ENCODE assay signal across 19 cellular contexts in genomic region chr10:70650104-70650503, GRCh38. TPM values are rescaled to one million over a fixed set of nuclear protein-coding genes. Genes with fewer than 3 reads are reported as not detected.
DNase-seq lines count a peak whose midpoint lies in the region; ATAC-seq, FAIRE-seq and TF ChIP-seq lines count a peak whose summit lies in the region.
"Had no signal": no experiment of that assay in that cellular context is flagged by ENCODE, and none has a peak within 500 bp of the region (broad histone marks: within the 10 kb centered on the region; RNA-seq: fewer than 3 reads in every experiment).

No MANE protein-coding gene starts in this region.

- no peak for TF ChIP-seq CTCF in mammary epithelial cell (conservative IDR thresholded peaks at IDR 0.05 in 1 of 2, IDR thresholded peaks at IDR 0.05 in 1 of 2; ENCODE audit: extremely low read depth in 1 of 2, insufficient read depth in 1 of 2, low read depth in 1 of 2, low read length in 2 of 2)
- TF ChIP-seq CTCF in MCF 10A (IDR thresholded peaks at IDR 0.05; ENCODE audit: unreplicated experiment) = no peak
- no peak for TF ChIP-seq CTCF in K562 (IDR thresholded peaks at IDR 0.05 in 2 of 3, conservative IDR thresholded peaks at IDR 0.05 in 1 of 3; ENCODE audit: insufficient read depth in 2 of 3, low read depth in 1 of 3, low read length in 3 of 3)
- no peak for TF ChIP-seq CTCF in keratinocyte (optimal IDR thresholded peaks at IDR 0.05 in 1 of 3, IDR thresholded peaks at IDR 0.05 in 1 of 3, conservative IDR thresholded peaks at IDR 0.05 in 1 of 3; ENCODE audit: extremely low read depth in 1 of 3, insufficient read depth in 2 of 3, low read length in 3 of 3)
- no peak for TF ChIP-seq CTCF in adrenal gland (IDR thresholded peaks at IDR 0.05)

- POLR2A ChIA-PET in MCF 10A (lab: Yijun Ruan, JAX) = interaction anchor here (0.8 to 1.0 kb wide), 2 partner anchors 17 to 61 kb away, joined by 3 read pairs; no protein-coding TSS in a partner anchor
- POLR2A ChIA-PET in K562 (lab: Yijun Ruan, JAX) = no interaction called here

- H3K27ac ChIP-seq in mammary epithelial cell (ENCODE audit: insufficient read depth, low read depth, low read length) = peak overlapping the region; percentile 31
- H3K27ac ChIP-seq in K562 (ENCODE audit: extremely low read depth, low read depth, low read length) = peak overlapping the region; percentile 66; the same call in 2 of the 3 replicates
- H3K27ac ChIP-seq in keratinocyte (ENCODE audit: control insufficient read depth, insufficient read depth, low read length) = peak overlapping the region; percentile 42
- H3K27ac ChIP-seq in adrenal gland = no peak overlapping the region
- H3K27ac ChIP-seq: 22Rv1, BLaER1 had no signal

- H3K4me3 Mint-ChIP-seq in MCF 10A (ENCODE audit: unreplicated experiment) = no peak overlapping the region
- H3K4me3 Mint-ChIP-seq: CD8-positive, alpha-beta memory T cell; H9 had no signal

- no peak overlapping the region for H3K27ac Mint-ChIP-seq in MCF 10A (ENCODE audit: low read depth, unreplicated experiment)
- H3K27ac Mint-ChIP-seq: CD8-positive, alpha-beta memory T cell; H9; IgD-negative memory B cell had no signal

- TF ChIP-seq RAD21 in K562 (CRISPR knock-in tag; conservative IDR thresholded peaks at IDR 0.05 in 1 of 2, IDR thresholded peaks at IDR 0.05 in 1 of 2) = no peak

- DNase-seq in mammary epithelial cell (no peak), MCF 10A (ENCODE audit: unreplicated experiment) (no peak), K562 (ENCODE audit: extremely low read depth in 1 of 4, low spot score in 3 of 4) (no peak), keratinocyte (ENCODE audit: low read depth, low spot score) (no peak), adrenal gland (no peak)
- DNase-seq in activated CD4-positive, alpha-beta T cell treated with anti-CD3 and anti-CD28 coated beads, Interleukin-2, amount 50 U/mL, for 48 hours = no peak
- DNase-seq: AML-193; CD8-positive, alpha-beta memory T cell; DMS79; GOT3; H9 had no signal

- H3K9ac ChIP-seq in mammary epithelial cell (ENCODE audit: insufficient read depth, low read length) (no peak overlapping the region), K562 (ENCODE audit: insufficient read depth in 1 of 2, low read depth in 2 of 2, low read length in 2 of 2) (no peak overlapping the region), keratinocyte (ENCODE audit: control insufficient read depth, extremely low read depth, insufficient read depth, low read length) (no peak overlapping the region)
- H3K9ac ChIP-seq: BLaER1 had no signal

- peaks cover 35% of the 10 kb centered on the region for H3K4me1 ChIP-seq in mammary epithelial cell (ENCODE audit: insufficient read depth, low read length)
- H3K4me1 ChIP-seq in K562 (replicated peaks in 1 of 2; ENCODE audit: control insufficient read depth in 2 of 2, insufficient read depth in 2 of 2, low read length in 2 of 2) = peaks cover 10 to 38% of the 10 kb centered on the region in 2 experiments; a peak in 4 of 5 replicates
- H3K4me1 ChIP-seq in keratinocyte (ENCODE audit: control insufficient read depth, extremely low read depth, insufficient read depth, low read length) = peaks cover 27% of the 10 kb centered on the region
- H3K4me1 ChIP-seq in adrenal gland (replicated peaks in 1 of 2) = no peaks in the 10 kb centered on the region
- H3K4me1 ChIP-seq: BLaER1 had no signal

- H3K27me3 Mint-ChIP-seq in MCF 10A (ENCODE audit: insufficient read depth, unreplicated experiment) = no peaks in the 10 kb centered on the region

- H3K27me3 ChIP-seq in mammary epithelial cell (ENCODE audit: insufficient read depth, low read length) = no peaks in the 10 kb centered on the region
- H3K27me3 ChIP-seq in K562 (ENCODE audit: control insufficient read depth in 2 of 2, insufficient read depth in 2 of 2, low read length in 2 of 2) = no peaks in the 10 kb centered on the region
- peaks cover 4% of the 10 kb centered on the region for H3K27me3 ChIP-seq in keratinocyte (ENCODE audit: control insufficient read depth, extremely low read depth, insufficient read depth, low read length)
- no peaks in the 10 kb centered on the region for H3K27me3 ChIP-seq in adrenal gland
- H3K27me3 ChIP-seq: BLaER1 had no signal

- no peak for TF ChIP-seq EP300 in K562 (IDR thresholded peaks at IDR 0.05; ENCODE audit: low read length)

- dilution Hi-C loops in mammary epithelial cell (cut with HindIII; ENCODE audit: low sequenced_read_pairs) (loop anchor here (5.0 kb wide), 1 partner anchor 98 kb away; no protein-coding TSS in a partner anchor), keratinocyte (cut with MboI; ENCODE audit: extremely low pct_ligation_motif_present, low sequenced_read_pairs) (no loop called here)

- H3K9me3 Mint-ChIP-seq in MCF 10A (ENCODE audit: unreplicated experiment) = no peaks in the 10 kb centered on the region

- H3K4me3 ChIP-seq in mammary epithelial cell (replicated peaks in 1 of 3; ENCODE audit: insufficient read depth in 1 of 3, low read depth in 2 of 3, low read length in 3 of 3) (no peak overlapping the region), K562 (no peak overlapping the region), keratinocyte (ENCODE audit: control insufficient read depth in 2 of 3, extremely low read depth in 1 of 3, insufficient read depth in 2 of 3, low read depth in 1 of 3, low read length in 3 of 3) (no peak overlapping the region), adrenal gland (no peak overlapping the region)
- H3K4me3 ChIP-seq: BLaER1, GM12878 had no signal

- H2AFZ ChIP-seq in mammary epithelial cell (ENCODE audit: low read depth, low read length) (no peak overlapping the region), K562 (ENCODE audit: low read depth, low read length) (no peak overlapping the region), keratinocyte (ENCODE audit: control insufficient read depth, low read length) (no peak overlapping the region)

- H3K9me3 ChIP-seq in mammary epithelial cell (replicated peaks; ENCODE audit: insufficient read depth, low read length) (peaks cover 11% of the 10 kb centered on the region), K562 (replicated peaks; ENCODE audit: control insufficient read depth, insufficient read depth, low read depth, low read length) (peaks cover 48% of the 10 kb centered on the region), keratinocyte (ENCODE audit: control insufficient read depth, low read depth, low read length) (peaks cover 11% of the 10 kb centered on the region), adrenal gland (replicated peaks in 1 of 3) (no peaks in the 10 kb centered on the region)

- FAIRE-seq in K562 (lab: Jason Lieb, UNC) (no peak), keratinocyte (lab: Jason Lieb, UNC) (no peak)
- FAIRE-seq: GM12878, GM18507 had no signal

- ATAC-seq in K562 (no peak), GM18867 (IDR thresholded peaks at IDR 0.05; ENCODE audit: unreplicated experiment) (no peak)
- ATAC-seq: GM12878 had no signal

- WGBS in mammary epithelial cell (ENCODE audit: low coverage, missing lambda C conversion rate) = 89% methylated on average over 3 of the region's 3 CpGs
- WGBS in K562 (ENCODE audit: insufficient coverage, low coverage, missing lambda C conversion rate) = 43% methylated on average over 3 of the region's 3 CpGs
- WGBS in adrenal gland, 4 donors = 83 to 96% (median 92%) methylated on average over 3 of the region's 3 CpGs

- H3K79me2 ChIP-seq in mammary epithelial cell (ENCODE audit: insufficient read depth, low read length) = no peaks in the 10 kb centered on the region
- H3K79me2 ChIP-seq in K562 (ENCODE audit: control insufficient read depth, insufficient read depth, low read length) = no peaks in the 10 kb centered on the region
- H3K79me2 ChIP-seq in keratinocyte (ENCODE audit: control insufficient read depth, insufficient read depth, low read length) = no peaks in the 10 kb centered on the region

- no peak overlapping the region for H3K4me2 ChIP-seq in mammary epithelial cell (ENCODE audit: insufficient read depth, low read depth, low read length)
- peak overlapping the region; percentile 13; the same call in 1 of the 2 replicates for H3K4me2 ChIP-seq in K562 (ENCODE audit: insufficient read depth, low read length)
- H3K4me2 ChIP-seq in keratinocyte (ENCODE audit: control insufficient read depth, extremely low read depth, insufficient read depth, low read depth, low read length) = peak overlapping the region; percentile 23
- H3K4me2 ChIP-seq: BLaER1 had no signal

- in situ Hi-C loops in mammary epithelial cell (cut with MboI; ENCODE audit: low sequenced_read_pairs in 2 of 2) = no loop called here
- in situ Hi-C loops in K562 (cut with MboI) = no loop called here

- H3K36me3 ChIP-seq in mammary epithelial cell (ENCODE audit: insufficient read depth, low read length) (no peaks in the 10 kb centered on the region), K562 (ENCODE audit: control insufficient read depth, insufficient read depth, low read length) (no peaks in the 10 kb centered on the region), keratinocyte (ENCODE audit: control insufficient read depth in 2 of 2, extremely low read depth in 1 of 2, insufficient read depth in 2 of 2, low read length in 2 of 2) (no peaks in the 10 kb centered on the region), adrenal gland (replicated peaks in 1 of 2) (no peaks in the 10 kb centered on the region)
- H3K36me3 ChIP-seq: BLaER1 had no signal

- BruUV-seq in mammary epithelial cell (replicated peaks; lab: Mats Ljungman, UMichigan) (no TSS peak), MCF 10A (replicated peaks; lab: Mats Ljungman, UMichigan) (no TSS peak), K562 (replicated peaks; lab: Mats Ljungman, UMichigan) (no TSS peak)

- intact Hi-C loops in mammary epithelial cell (cut with micrococcal nuclease) (no loop called here), MCF 10A (cut with micrococcal nuclease) (no loop called here), K562 (cut with micrococcal nuclease) (no loop called here), adrenal gland (cut with DNase I) (no loop called here)

- H3K36me3 Mint-ChIP-seq in MCF 10A (ENCODE audit: insufficient read depth, unreplicated experiment) = no peaks in the 10 kb centered on the region

- TF ChIP-seq POLR2A in K562 (conservative IDR thresholded peaks at IDR 0.05) (no peak), adrenal gland (IDR thresholded peaks at IDR 0.05) (no peak)

- CTCF ChIA-PET in mammary epithelial cell (lab: Charles Lee; ENCODE audit: low non-redundant PET) = no interaction called here
- CTCF ChIA-PET in MCF 10A (lab: Yijun Ruan, JAX) = no interaction called here
- CTCF ChIA-PET in K562 (lab: Yijun Ruan, JAX; ENCODE audit: low intra/inter-chr PET ratio) = no interaction called here

- H4K20me1 ChIP-seq in mammary epithelial cell (ENCODE audit: insufficient read depth, low read length) (no peaks in the 10 kb centered on the region), K562 (replicated peaks; ENCODE audit: control insufficient read depth, insufficient read depth, low read length) (no peaks in the 10 kb centered on the region), keratinocyte (ENCODE audit: control insufficient read depth, extremely low read depth, insufficient read depth, low read length) (no peaks in the 10 kb centered on the region)
- H4K20me1 ChIP-seq: BLaER1 had no signal

- H3K9me1 ChIP-seq in K562 (ENCODE audit: control insufficient read depth, insufficient read depth, low read length) (no peaks in the 10 kb centered on the region), keratinocyte (ENCODE audit: control insufficient read depth, extremely low read depth, insufficient read depth, low read length) (no peaks in the 10 kb centered on the region)

- peaks cover 28% of the 10 kb centered on the region for H3K4me1 Mint-ChIP-seq in MCF 10A (ENCODE audit: insufficient read depth, unreplicated experiment)
- H3K4me1 Mint-ChIP-seq: CD8-positive, alpha-beta memory T cell; IgD-negative memory B cell had no signal

RNA-seq across cellular contexts. Expression of gene ADAMTS14, which starts 22.2 kb away (rescaled TPM):
- total RNA-seq in mammary epithelial cell = under 1 TPM; 0.35 to 0.50 TPM
- polyA plus RNA-seq in mammary epithelial cell = 0.15 TPM
- not detected for polyA minus RNA-seq in mammary epithelial cell
- total RNA-seq in MCF 10A (2022) = 0.25 TPM in 1 of 2 replicates, not detected in the other
- total RNA-seq in K562 (2011; cell fraction: chromatin; rRNA removed; ENCODE audit: low replicate concordance) = 66.8 and 209 TPM in 2 replicates
- 115 and 150 TPM in 2 replicates for total RNA-seq in K562 (2011; cell fraction: nucleolus; rRNA removed)
- total RNA-seq in K562 (2011; cell fraction: nucleoplasm; rRNA removed) = 67.9 and 80.6 TPM in 2 replicates
- total RNA-seq in K562 (2014; rRNA removed) = 15.9 and 23.8 TPM in 2 replicates
- 4.3 and 6.3 TPM in 2 replicates for total RNA-seq in K562 (2014; rRNA removed; fragmentation: Illumina TruSeq; extraction: Trizol)
- total RNA-seq in K562 (2015; rRNA removed; fragmentation: Illumina TruSeq; extraction: Trizol) = 15.3 and 15.4 TPM in 2 replicates
- 30.4 and 31.7 TPM in 2 replicates for total RNA-seq in K562 (2021)
- polyA plus RNA-seq in K562 (2011; rRNA removed) = 37.4 and 45.4 TPM in 2 replicates
- 27.2 and 39.3 TPM in 2 replicates for polyA plus RNA-seq in K562 (2011; cell fraction: cytosol; rRNA removed)
- polyA plus RNA-seq in K562 (2011; cell fraction: nucleus; rRNA removed) = 187 and 443 TPM in 2 replicates
- polyA plus RNA-seq in K562 (2012) = 30.9 and 86.2 TPM in 2 replicates
- polyA plus RNA-seq in K562 (2014; fragmentation: Illumina TruSeq; extraction: Trizol) = 20.3 and 24.1 TPM in 2 replicates
- polyA plus RNA-seq in K562 (2014; fragmentation: Nextera tagmentation; extraction: Ambion mirVana) = under 1 TPM; 0.04 to 0.27 TPM
- 32.7 and 35.9 TPM in 2 replicates for polyA plus RNA-seq in K562 (2014; rRNA removed)
- polyA minus RNA-seq in K562 (2011; rRNA and poly(A)+ RNA removed) = 8.4 and 15.8 TPM in 2 replicates
- polyA minus RNA-seq in K562 (2011; cell fraction: cytosol; rRNA and poly(A)+ RNA removed) = 15.8 and 16.4 TPM in 2 replicates
- polyA minus RNA-seq in K562 (2011; cell fraction: nucleus; rRNA and poly(A)+ RNA removed) = 55.8 and 81.5 TPM in 2 replicates
- polyA plus RNA-seq in keratinocyte = 0.09 to 0.75 TPM (median 0.12 TPM) in 3 replicates
- polyA plus RNA-seq in keratinocyte (2011; ENCODE audit: low read depth) = 0.30 TPM
- polyA plus RNA-seq in keratinocyte (2011; cell fraction: cytosol; rRNA removed) = 0.11 and 0.17 TPM in 2 replicates
- 2.6 and 3.6 TPM in 2 replicates for polyA plus RNA-seq in keratinocyte (2011; cell fraction: nucleus; rRNA removed)
- polyA plus RNA-seq in keratinocyte (2012; ENCODE audit: low replicate concordance) = 0.16 and 0.66 TPM in 2 replicates
- 0.43 to 0.53 TPM (median 0.45 TPM) in 3 replicates for polyA minus RNA-seq in keratinocyte
- not detected for polyA minus RNA-seq in keratinocyte (2011; cell fraction: cytosol; rRNA and poly(A)+ RNA removed)
- 1.6 and 1.8 TPM in 2 replicates for polyA minus RNA-seq in keratinocyte (2011; cell fraction: nucleus; rRNA and poly(A)+ RNA removed)
- total RNA-seq in adrenal gland = under 1 TPM in 5 of 8 donors, not detected in 3; under 0.01 to 0.61 (median 0.34) TPM
- polyA plus RNA-seq in adrenal gland = 1 to 10 TPM in 1 of 3 donors, under 1 TPM in 2; 0.07 to 1.2 (median 0.40) TPM
- total RNA-seq: CD8-positive, alpha-beta memory T cell; GM12878; HT1080 had no signal
- polyA plus RNA-seq: IgD-negative memory B cell had no signal

RNA-seq across cellular contexts. Expression of gene PRF1, which starts 47.6 kb away (rescaled TPM):
- total RNA-seq in mammary epithelial cell (not detected), MCF 10A (2022) (not detected in 2 replicates), K562 (2014; rRNA removed) (4.9 and 5.3 TPM in 2 replicates), K562 (2014; rRNA removed; fragmentation: Illumina TruSeq; extraction: Trizol) (4.3 and 5.4 TPM in 2 replicates), K562 (2015; rRNA removed; fragmentation: Illumina TruSeq; extraction: Trizol) (6.4 and 7.9 TPM in 2 replicates), K562 (2021) (8.6 and 9.0 TPM in 2 replicates), adrenal gland (1 to 10 TPM in 6 of 8 donors, under 1 TPM in 2; 0.79 to 4.1 (median 2.1) TPM)
- polyA plus RNA-seq in mammary epithelial cell (0.07 TPM), K562 (2011; rRNA removed) (0.84 and 4.3 TPM in 2 replicates), K562 (2014; fragmentation: Illumina TruSeq; extraction: Trizol) (6.4 and 10.7 TPM in 2 replicates), K562 (2014; fragmentation: Nextera tagmentation; extraction: Ambion mirVana) (1 to 10 TPM; 6.3 to 7.4 TPM), K562 (2014; rRNA removed) (3.2 and 3.8 TPM in 2 replicates), keratinocyte (0.02 to 0.09 TPM in 2 of 3 replicates, not detected in the other), adrenal gland (1 to 10 TPM in 2 of 3 donors, under 1 TPM in 1; 0.77 to 2.4 (median 1.0) TPM)
- polyA minus RNA-seq in mammary epithelial cell (not detected), keratinocyte (0.10 TPM in 1 of 3 replicates, not detected in the others)
- total RNA-seq in K562 (2011; cell fraction: chromatin; rRNA removed; ENCODE audit: low replicate concordance) = 4.3 and 18.7 TPM in 2 replicates
- 12.1 and 22.3 TPM in 2 replicates for total RNA-seq in K562 (2011; cell fraction: nucleolus; rRNA removed)
- 11.3 and 24.4 TPM in 2 replicates for total RNA-seq in K562 (2011; cell fraction: nucleoplasm; rRNA removed)
- polyA plus RNA-seq in K562 (2011; cell fraction: cytosol; rRNA removed) = 0.52 and 10.6 TPM in 2 replicates
- polyA plus RNA-seq in K562 (2011; cell fraction: nucleus; rRNA removed) = 1.3 and 11.4 TPM in 2 replicates
- polyA plus RNA-seq in K562 (2012) = 21.1 and 32.3 TPM in 2 replicates
- 0.45 and 13.7 TPM in 2 replicates for polyA minus RNA-seq in K562 (2011; rRNA and poly(A)+ RNA removed)
- polyA minus RNA-seq in K562 (2011; cell fraction: cytosol; rRNA and poly(A)+ RNA removed) = 12.9 TPM in 1 of 2 replicates, not detected in the other
- polyA minus RNA-seq in K562 (2011; cell fraction: nucleus; rRNA and poly(A)+ RNA removed) = 0.44 and 3.0 TPM in 2 replicates
- not detected for polyA plus RNA-seq in keratinocyte (2011; ENCODE audit: low read depth)
- polyA plus RNA-seq in keratinocyte (2011; cell fraction: cytosol; rRNA removed) = 0.02 TPM in 1 of 2 replicates, not detected in the other
- not detected in 2 replicates for polyA plus RNA-seq in keratinocyte (2011; cell fraction: nucleus; rRNA removed)
- not detected in 2 replicates for polyA plus RNA-seq in keratinocyte (2012; ENCODE audit: low replicate concordance)
- not detected for polyA minus RNA-seq in keratinocyte (2011; cell fraction: cytosol; rRNA and poly(A)+ RNA removed)
- polyA minus RNA-seq in keratinocyte (2011; cell fraction: nucleus; rRNA and poly(A)+ RNA removed) = not detected in 2 replicates
- total RNA-seq: G401, H9, HT1080 had no signal

Comparison
In these comparisons a context has a peak if more than half of its experiments do, and no peak if none do; other contexts are left out.
1. H3K27ac ChIP-seq: peak in mammary epithelial cell (single experiment), K562 (single experiment) and keratinocyte (single experiment); none in adrenal gland (0 of 5).